In genomic region chr12:132761911-132762583, GRCh38 we compare ENCODE assay signal across 8 cellular contexts. TPM values are rescaled to one million over a fixed set of nuclear protein-coding genes. Genes with fewer than 3 reads are reported as not detected.
DNase-seq lines count a peak whose midpoint lies in the region; ATAC-seq and TF ChIP-seq lines count a peak whose summit lies in the region.

No MANE protein-coding gene starts in this region.

- H3F3A ChIP-seq in neural cell (ENCODE audit: insufficient read depth, low read length, poor library complexity, severe bottlenecking), result no peaks in the 10 kb centered on the region

- H4K20me1 ChIP-seq in neural cell (ENCODE audit: insufficient read depth), result no peaks in the 10 kb centered on the region

- peak overlapping the region; percentile 89 for H3K9ac ChIP-seq in neural cell (ENCODE audit: low read length)

- peaks cover 33% of the 10 kb centered on the region for H3K4me1 Mint-ChIP-seq in stimulated activated naive CD8-positive, alpha-beta T cell treated with anti-CD3 and anti-CD28 coated beads, Interleukin-15, Interleukin-2, amounts not matched to agents 100 ng/mL and 50 ng/mL, for 24 hours (ENCODE audit: low read depth)

- DNase-seq in DMS79 (lab: John Stamatoyannopoulos, UW) (peak; percentile 40), RWPE2 (ENCODE audit: low spot score) (peak; percentile 86), fibroblast of the conjunctiva (ENCODE audit: low read depth) (peak; percentile 77)
- DNase-seq in activated effector memory CD4-positive, alpha-beta T cell treated with Interleukin-2 at 50 U/mL for 16 hours, result peak; percentile 82

- no peaks in the 10 kb centered on the region for H3K27me3 Mint-ChIP-seq in stimulated activated naive CD8-positive, alpha-beta T cell treated with anti-CD3 and anti-CD28 coated beads, Interleukin-15, Interleukin-2, amounts not matched to agents 100 ng/mL and 50 ng/mL, for 24 hours

- no peaks in the 10 kb centered on the region for H3K9me2 ChIP-seq in neural cell (ENCODE audit: insufficient read depth, low read length)

- H3K36me3 ChIP-seq in RWPE2 (ENCODE audit: low read depth) (peaks cover 30% of the 10 kb centered on the region), neural cell (ENCODE audit: insufficient read depth, low read length) (no peaks in the 10 kb centered on the region)

- no peaks in the 10 kb centered on the region for H3K9me3 Mint-ChIP-seq in stimulated activated naive CD8-positive, alpha-beta T cell treated with anti-CD3 and anti-CD28 coated beads, Interleukin-15, Interleukin-2, amounts not matched to agents 100 ng/mL and 50 ng/mL, for 24 hours

- TF ChIP-seq EP300 in Ishikawa (IDR thresholded peaks at IDR 0.05; ENCODE audit: borderline replicate concordance), result no peak
- TF ChIP-seq EP300 in neural cell (conservative IDR thresholded peaks at IDR 0.05; ENCODE audit: poor library complexity, severe bottlenecking), result no peak

- H3K27me3 ChIP-seq in RWPE2 (ENCODE audit: insufficient read depth, poor library complexity, severe bottlenecking), result no peaks in the 10 kb centered on the region
- H3K27me3 ChIP-seq in neural cell (ENCODE audit: insufficient read depth, low read depth, low read length), result no peaks in the 10 kb centered on the region

- ATAC-seq in GM21529 (IDR thresholded peaks at IDR 0.05; ENCODE audit: unreplicated experiment), result peak; percentile 74
- peak; percentile 77 for ATAC-seq in RWPE2 (ENCODE audit: low read depth)

- H3K4me3 ChIP-seq in RWPE2 (ENCODE audit: severe bottlenecking) (peak overlapping the region; percentile 99), neural cell (ENCODE audit: low read length) (peak overlapping the region; percentile 94)

- H3K27ac ChIP-seq in RWPE2 (ENCODE audit: poor library complexity, severe bottlenecking) (peak overlapping the region; percentile 99), neural cell (ENCODE audit: low read length) (peak overlapping the region; percentile 91)

- peak overlapping the region; percentile 79 for H3K27ac Mint-ChIP-seq in stimulated activated naive CD8-positive, alpha-beta T cell treated with anti-CD3 and anti-CD28 coated beads, Interleukin-15, Interleukin-2, amounts not matched to agents 100 ng/mL and 50 ng/mL, for 24 hours

- peaks cover 7% of the 10 kb centered on the region for H3K4me1 ChIP-seq in RWPE2 (ENCODE audit: insufficient read depth, poor library complexity, severe bottlenecking)

- peak overlapping the region; percentile 88 for H2AFZ ChIP-seq in neural cell (ENCODE audit: low read depth, low read length)

- H3K9me3 ChIP-seq in RWPE2 (ENCODE audit: severe bottlenecking), result no peaks in the 10 kb centered on the region
- no peaks in the 10 kb centered on the region for H3K9me3 ChIP-seq in neural cell (ENCODE audit: low read length)

- peak overlapping the region; percentile 35 for H3K4me2 ChIP-seq in neural cell (ENCODE audit: low read length)

- TF ChIP-seq RAD21 in Ishikawa (IDR thresholded peaks at IDR 0.05; ENCODE audit: low read depth), result no peak
- no peak for TF ChIP-seq RAD21 in neural cell (conservative IDR thresholded peaks at IDR 0.05)

- TF ChIP-seq CTCF in RWPE2 (IDR thresholded peaks at IDR 0.05; ENCODE audit: poor library complexity, severe bottlenecking) (peak; percentile 21), neural cell (IDR thresholded peaks at IDR 0.05; ENCODE audit: poor library complexity, severe bottlenecking) (peak; percentile 56)

- H3K79me2 ChIP-seq in neural cell (replicated peaks; ENCODE audit: insufficient read depth, low read length), result peaks cover 32% of the 10 kb centered on the region

- peak overlapping the region; percentile 78 for H3K4me3 Mint-ChIP-seq in stimulated activated naive CD8-positive, alpha-beta T cell treated with anti-CD3 and anti-CD28 coated beads, Interleukin-15, Interleukin-2, amounts not matched to agents 100 ng/mL and 50 ng/mL, for 24 hours

- H3K36me3 Mint-ChIP-seq in stimulated activated naive CD8-positive, alpha-beta T cell treated with anti-CD3 and anti-CD28 coated beads, Interleukin-15, Interleukin-2, amounts not matched to agents 100 ng/mL and 50 ng/mL, for 24 hours (ENCODE audit: low read depth), result peaks cover 34% of the 10 kb centered on the region

TF ChIP-seq in Ishikawa, 13 proteins besides CTCF, POLR2A, EP300 and RAD21:
- TF ChIP-seq MAX (IDR thresholded peaks at IDR 0.05), result peak; percentile 72
- no peak; the same call in 1 of the 2 replicates for TF ChIP-seq TAF1 (IDR thresholded peaks at IDR 0.05; ENCODE audit: low read depth)

TF ChIP-seq in neural cell, 6 proteins besides CTCF, POLR2A, EP300 and RAD21:
- TF ChIP-seq EZH2 (IDR thresholded peaks at IDR 0.05; ENCODE audit: borderline replicate concordance, insufficient read depth, low read length, poor library complexity, severe bottlenecking) (no peak), TAF1 (IDR thresholded peaks at IDR 0.05; ENCODE audit: low read depth) (no peak), REST (IDR thresholded peaks at IDR 0.05; ENCODE audit: borderline replicate concordance) (peak; percentile 59), MXI1 (conservative IDR thresholded peaks at IDR 0.05; ENCODE audit: poor library complexity, severe bottlenecking) (peak; percentile 56), POLR2AphosphoS5 (IDR thresholded peaks at IDR 0.05) (peak; percentile 72), SMC3 (conservative IDR thresholded peaks at IDR 0.05; ENCODE audit: poor library complexity) (no peak)

RNA-seq across cellular contexts. Expression of gene ANKLE2, which starts 0.4 kb away (rescaled TPM):
- polyA plus RNA-seq in neural cell, result 69.9 and 72.3 TPM in 2 replicates
- polyA minus RNA-seq in neural cell, result 73.6 and 77.9 TPM in 2 replicates

RNA-seq across cellular contexts. Expression of gene PGAM5, which starts 51.4 kb away (rescaled TPM):
- polyA plus RNA-seq in neural cell, result 32.5 and 46.8 TPM in 2 replicates
- polyA minus RNA-seq in neural cell, result 42.4 and 47.7 TPM in 2 replicates

Comparison
In these comparisons a context has a peak if more than half of its experiments do, and no peak if none do; other contexts are left out.
1. Peak in every context shown above with its lines: DNase-seq, ATAC-seq, H3K4me3 ChIP-seq and H3K27ac ChIP-seq.